ENCODE assay signal across 26 cellular contexts in genomic region chr9:77497322-77498198, GRCh38.
"Had no signal": no experiment of that assay in that cellular context is flagged by ENCODE, and none has a peak within 500 bp of the region (broad histone marks: within the 10 kb centered on the region; RNA-seq: fewer than 3 reads in every experiment).

No MANE protein-coding gene starts in this region.

- H3K27ac ChIP-seq: ovary, psoas muscle, right lobe of liver, suprapubic skin had no signal

- H3K36me3 ChIP-seq: esophagus squamous epithelium, ovary, right lobe of liver, suprapubic skin, vagina had no signal

- H3K27me3 ChIP-seq: esophagus squamous epithelium, ovary, right lobe of liver, suprapubic skin, vagina had no signal

- H3K4me3 ChIP-seq: coronary artery, esophagus squamous epithelium, lung, ovary, psoas muscle, right lobe of liver, suprapubic skin, vagina had no signal

- H3K9me3 ChIP-seq: esophagus squamous epithelium, ovary, psoas muscle, right lobe of liver, suprapubic skin, vagina had no signal

- H3K4me1 Mint-ChIP-seq: immature natural killer cell; memory B cell; naive thymus-derived CD4-positive, alpha-beta T cell; stimulated activated naive B cell treated with anti-CD40 and anti-IgM and Interleukin-4, amounts not matched to agents 10 μg/mL and 1 μg/mL and 100 μg/mL, for 72 hours had no signal

- H3K27ac Mint-ChIP-seq: effector memory CD8-positive, alpha-beta T cell; immature natural killer cell; memory B cell; naive thymus-derived CD4-positive, alpha-beta T cell; nephron progenitor cell; stimulated activated naive B cell treated with anti-CD40 and anti-IgM and Interleukin-4, amounts not matched to agents 10 μg/mL and 1 μg/mL and 100 μg/mL, for 72 hours; stimulated activated naive CD8-positive, alpha-beta T cell treated with anti-CD3 and anti-CD28 coated beads, Interleukin-15, Interleukin-2, amounts not matched to agents 100 ng/mL and 50 ng/mL, for 24 hours had no signal

- ATAC-seq: effector memory CD8-positive, alpha-beta T cell; naive thymus-derived CD4-positive, alpha-beta T cell; psoas muscle; right lobe of liver; stimulated activated naive B cell treated with anti-CD40 and anti-IgM and Interleukin-4, amounts not matched to agents 10 μg/mL and 1 μg/mL and 100 μg/mL, for 72 hours had no signal

- H3K27me3 Mint-ChIP-seq: stimulated activated naive B cell treated with anti-CD40 and anti-IgM and Interleukin-4, amounts not matched to agents 10 μg/mL and 1 μg/mL and 100 μg/mL, for 72 hours; stimulated activated naive CD8-positive, alpha-beta T cell treated with anti-CD3 and anti-CD28 coated beads, Interleukin-15, Interleukin-2, amounts not matched to agents 100 ng/mL and 50 ng/mL, for 24 hours had no signal

- H3K4me3 Mint-ChIP-seq: effector memory CD8-positive, alpha-beta T cell; immature natural killer cell; memory B cell; naive thymus-derived CD4-positive, alpha-beta T cell; nephron progenitor cell; stimulated activated naive B cell treated with anti-CD40 and anti-IgM and Interleukin-4, amounts not matched to agents 10 μg/mL and 1 μg/mL and 100 μg/mL, for 72 hours; stimulated activated naive CD8-positive, alpha-beta T cell treated with anti-CD3 and anti-CD28 coated beads, Interleukin-15, Interleukin-2, amounts not matched to agents 100 ng/mL and 50 ng/mL, for 24 hours had no signal

- H3K36me3 Mint-ChIP-seq: immature natural killer cell; memory B cell; naive thymus-derived CD4-positive, alpha-beta T cell; stimulated activated naive B cell treated with anti-CD40 and anti-IgM and Interleukin-4, amounts not matched to agents 10 μg/mL and 1 μg/mL and 100 μg/mL, for 72 hours had no signal

- H3K9me3 Mint-ChIP-seq: effector memory CD8-positive, alpha-beta T cell; immature natural killer cell; memory B cell; nephron progenitor cell; stimulated activated naive B cell treated with anti-CD40 and anti-IgM and Interleukin-4, amounts not matched to agents 10 μg/mL and 1 μg/mL and 100 μg/mL, for 72 hours; stimulated activated naive CD8-positive, alpha-beta T cell treated with anti-CD3 and anti-CD28 coated beads, Interleukin-15, Interleukin-2, amounts not matched to agents 100 ng/mL and 50 ng/mL, for 24 hours had no signal

- H3K4me1 ChIP-seq: psoas muscle, right lobe of liver had no signal

- DNase-seq: effector memory CD8-positive, alpha-beta T cell; erythroblast; esophagus squamous epithelium; foreskin melanocyte; glutamatergic neuron; hypothalamus; immature natural killer cell; islet precursor cell; kidney glomerular epithelial cell; naive thymus-derived CD4-positive, alpha-beta T cell; nephron progenitor cell; nucleus accumbens; ovary; posterior cingulate gyrus; psoas muscle; right lobe of liver; small intestine; stimulated activated CD4-positive, alpha-beta T cell treated with anti-CD3 and anti-CD28 coated beads, Interleukin-15, amount 100 ng/mL, for 24 hours; stimulated activated CD4-positive, alpha-beta T cell treated with anti-CD3 and anti-CD28 coated beads, Interleukin-2, amount 100 ng/mL, for 48 hours; stimulated activated naive B cell treated with anti-CD40 and anti-IgM and Interleukin-4, amounts not matched to agents 10 μg/mL and 1 μg/mL and 100 μg/mL, for 72 hours had no signal
